In the genomic region with DNA sequence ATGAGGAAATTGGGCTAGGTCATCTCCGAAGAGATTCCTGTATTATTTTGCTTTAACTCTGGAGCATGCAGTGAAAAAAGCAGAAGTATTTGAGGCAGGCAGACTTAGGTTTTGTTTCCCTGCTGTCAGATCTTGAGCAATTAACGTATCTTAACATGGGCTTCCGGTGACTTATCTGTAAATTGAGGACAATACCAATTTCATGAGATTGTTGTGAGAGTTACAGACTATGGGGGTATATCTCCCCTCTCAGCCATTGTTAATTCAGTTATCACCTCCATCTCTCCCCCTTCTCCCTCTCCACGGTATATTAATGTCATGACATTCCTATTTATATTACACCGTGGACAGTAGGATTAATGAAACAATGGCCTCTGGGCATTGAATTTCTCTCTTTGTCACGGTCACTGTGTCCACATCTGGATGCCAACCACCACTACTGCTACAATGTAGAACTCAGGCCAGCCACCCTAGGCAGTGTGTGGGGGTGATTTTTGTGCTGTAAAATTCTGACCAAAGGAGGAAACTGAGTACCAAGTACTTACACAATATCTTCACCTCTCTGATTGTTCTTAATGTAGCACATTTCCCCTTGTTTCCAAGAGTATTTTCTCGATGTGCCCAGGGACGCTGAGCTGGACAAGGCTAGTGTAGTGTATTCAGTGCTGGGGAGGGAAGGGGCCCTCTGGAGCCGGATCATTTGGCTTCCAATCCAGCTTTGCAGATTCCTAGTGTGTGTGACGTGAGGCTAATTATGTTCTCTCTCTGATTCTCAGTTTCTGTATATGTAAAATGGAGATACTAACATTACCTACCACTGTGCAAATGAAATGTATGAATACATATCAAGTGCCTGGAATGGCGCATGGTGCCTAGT, we compare ENCODE assay signal across 18 cellular contexts.
DNase-seq lines count a peak whose midpoint lies in the region; ATAC-seq and TF ChIP-seq lines count a peak whose summit lies in the region.
"Had no signal": no experiment of that assay in that cellular context is flagged by ENCODE, and none has a peak within 500 bp of the region (broad histone marks: within the 10 kb centered on the region; RNA-seq: fewer than 3 reads in every experiment).

No MANE protein-coding gene starts in this region.

- no peak overlapping the region for H3K4me3 ChIP-seq in muscle layer of colon (ENCODE audit: low read depth in 1 of 2, low read length in 2 of 2)
- no peak overlapping the region for H3K4me3 ChIP-seq in MG63
- H3K4me3 ChIP-seq: cardiac muscle cell, PC-9, skin epidermis, thyroid gland had no signal

- no peaks in the 10 kb centered on the region for H3K9me3 Mint-ChIP-seq in WTC11
- H3K9me3 Mint-ChIP-seq: activated naive CD8-positive, alpha-beta T cell treated with anti-CD3 and anti-CD28 coated beads, Interleukin-2, amount 50 U/mL, for 24 hours; activated T-cell treated with anti-CD3 and anti-CD28 coated beads, Interleukin-2, amount 50 U/mL, for 4 hours had no signal

- CTCF ChIA-PET in WTC11 (lab: Charles Lee) = interaction anchor here (0.6 kb wide), 2 partner anchors 75 to 88 kb away, joined by 3 read pairs; no protein-coding TSS in a partner anchor

- POLR2A ChIA-PET in WTC11 (lab: Charles Lee) = interaction anchor here (1.0 kb wide), 1 partner anchor 23 kb away, joined by 5 read pairs; no protein-coding TSS in a partner anchor

- TF ChIP-seq CTCF in WTC11 (IDR thresholded peaks at IDR 0.05) = no peak

- H3K27ac ChIP-seq in muscle layer of colon (ENCODE audit: low read depth, low read length) = peak overlapping the region; percentile 32
- H3K27ac ChIP-seq: PC-9, thyroid gland had no signal

- no peaks in the 10 kb centered on the region for H3K36me3 Mint-ChIP-seq in WTC11

- peaks cover 27% of the 10 kb centered on the region for H3K4me1 ChIP-seq in muscle layer of colon (ENCODE audit: insufficient read depth, low read length)
- H3K4me1 ChIP-seq: thyroid gland had no signal

- DNase-seq in GF-D8 (lab: John Stamatoyannopoulos, UW) = peak; percentile 91
- DNase-seq in NOMO-1 treated with DMSO at 0.1 percent for 48 hours (lab: John Stamatoyannopoulos, UW; ENCODE audit: unreplicated experiment) = peak; percentile 95
- no peak for DNase-seq in WTC11 (ENCODE audit: low spot score)
- no peak for DNase-seq in MG63
- no peak for DNase-seq in SHP77 treated with DMSO at 0.1 percent for 48 hours (lab: John Stamatoyannopoulos, UW)
- DNase-seq: activated naive CD8-positive, alpha-beta T cell treated with anti-CD3 and anti-CD28 coated beads, Interleukin-2, amount 50 U/mL, for 24 hours; activated T-cell treated with anti-CD3 and anti-CD28 coated beads, Interleukin-2, amount 50 U/mL, for 4 hours; effector memory CD4-positive, alpha-beta T cell; mesenchymal stem cell; NCI-H345; occipital lobe; PC-9; thyroid gland had no signal

- H3K27me3 ChIP-seq in muscle layer of colon (ENCODE audit: control insufficient read depth in 1 of 2, insufficient read depth in 2 of 2, low read length in 2 of 2) = no peaks in the 10 kb centered on the region
- H3K27me3 ChIP-seq in MG63 = no peaks in the 10 kb centered on the region
- H3K27me3 ChIP-seq: cardiac muscle cell, thyroid gland had no signal

- H3K4me3 Mint-ChIP-seq in WTC11 = no peak overlapping the region
- H3K4me3 Mint-ChIP-seq: activated naive CD8-positive, alpha-beta T cell treated with anti-CD3 and anti-CD28 coated beads, Interleukin-2, amount 50 U/mL, for 24 hours; activated T-cell treated with anti-CD3 and anti-CD28 coated beads, Interleukin-2, amount 50 U/mL, for 4 hours had no signal

- no peaks in the 10 kb centered on the region for H3K27me3 Mint-ChIP-seq in WTC11 (ENCODE audit: low read depth)
- H3K27me3 Mint-ChIP-seq: activated naive CD8-positive, alpha-beta T cell treated with anti-CD3 and anti-CD28 coated beads, Interleukin-2, amount 50 U/mL, for 24 hours had no signal

- no peak overlapping the region for H3K9ac ChIP-seq in muscle layer of colon (ENCODE audit: low read length)

- H3K9me3 ChIP-seq in muscle layer of colon (ENCODE audit: low read length) (no peaks in the 10 kb centered on the region), MG63 (no peaks in the 10 kb centered on the region)
- H3K9me3 ChIP-seq: thyroid gland had no signal

- peaks cover 88% of the 10 kb centered on the region for H3K4me1 Mint-ChIP-seq in WTC11

- no peaks in the 10 kb centered on the region for H3K36me3 ChIP-seq in muscle layer of colon (ENCODE audit: insufficient read depth, low read length)
- H3K36me3 ChIP-seq in MG63 = no peaks in the 10 kb centered on the region
- H3K36me3 ChIP-seq: cardiac muscle cell, thyroid gland had no signal

- ATAC-seq in WTC11 (no peak), HG03280 (IDR thresholded peaks at IDR 0.05; ENCODE audit: unreplicated experiment) (no peak), HG03439 (IDR thresholded peaks at IDR 0.05; ENCODE audit: unreplicated experiment) (no peak)
- ATAC-seq: activated naive CD8-positive, alpha-beta T cell treated with anti-CD3 and anti-CD28 coated beads, Interleukin-2, amount 50 U/mL, for 24 hours; activated T-cell treated with anti-CD3 and anti-CD28 coated beads, Interleukin-2, amount 50 U/mL, for 4 hours had no signal

- peak overlapping the region; percentile 82 for H3K27ac Mint-ChIP-seq in WTC11
- H3K27ac Mint-ChIP-seq: activated naive CD8-positive, alpha-beta T cell treated with anti-CD3 and anti-CD28 coated beads, Interleukin-2, amount 50 U/mL, for 24 hours had no signal

TF ChIP-seq in WTC11, 78 proteins besides CTCF, POLR2A, EP300 and RAD21:
- TF ChIP-seq ZNF423 (CRISPR knock-in tag; IDR thresholded peaks at IDR 0.05) (no peak), E2F5 (CRISPR knock-in tag; IDR thresholded peaks at IDR 0.05) (no peak), NFYB (CRISPR knock-in tag; conservative IDR thresholded peaks at IDR 0.05; ENCODE audit: low read depth) (no peak), ZSCAN18 (CRISPR knock-in tag; IDR thresholded peaks at IDR 0.05) (no peak), SP1 (CRISPR knock-in tag; conservative IDR thresholded peaks at IDR 0.05) (no peak), ELF4 (CRISPR knock-in tag; IDR thresholded peaks at IDR 0.05; ENCODE audit: low read depth) (no peak)
- TF ChIP-seq, protein P1, sequence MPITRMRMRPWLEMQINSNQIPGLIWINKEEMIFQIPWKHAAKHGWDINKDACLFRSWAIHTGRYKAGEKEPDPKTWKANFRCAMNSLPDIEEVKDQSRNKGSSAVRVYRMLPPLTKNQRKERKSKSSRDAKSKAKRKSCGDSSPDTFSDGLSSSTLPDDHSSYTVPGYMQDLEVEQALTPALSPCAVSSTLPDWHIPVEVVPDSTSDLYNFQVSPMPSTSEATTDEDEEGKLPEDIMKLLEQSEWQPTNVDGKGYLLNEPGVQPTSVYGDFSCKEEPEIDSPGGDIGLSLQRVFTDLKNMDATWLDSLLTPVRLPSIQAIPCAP (CRISPR knock-in tag; IDR thresholded peaks at IDR 0.05) = no peak
- TF ChIP-seq, protein P2, sequence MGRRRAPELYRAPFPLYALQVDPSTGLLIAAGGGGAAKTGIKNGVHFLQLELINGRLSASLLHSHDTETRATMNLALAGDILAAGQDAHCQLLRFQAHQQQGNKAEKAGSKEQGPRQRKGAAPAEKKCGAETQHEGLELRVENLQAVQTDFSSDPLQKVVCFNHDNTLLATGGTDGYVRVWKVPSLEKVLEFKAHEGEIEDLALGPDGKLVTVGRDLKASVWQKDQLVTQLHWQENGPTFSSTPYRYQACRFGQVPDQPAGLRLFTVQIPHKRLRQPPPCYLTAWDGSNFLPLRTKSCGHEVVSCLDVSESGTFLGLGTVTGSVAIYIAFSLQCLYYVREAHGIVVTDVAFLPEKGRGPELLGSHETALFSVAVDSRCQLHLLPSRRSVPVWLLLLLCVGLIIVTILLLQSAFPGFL (CRISPR knock-in tag; IDR thresholded peaks at IDR 0.05; ENCODE audit: borderline replicate concordance) = no peak

Comparison
In these comparisons a context has a peak if more than half of its experiments do, and no peak if none do; other contexts are left out.
1. DNase-seq: peak in GF-D8 (single experiment) and NOMO-1 treated with DMSO at 0.1 percent for 48 hours (single experiment); none in WTC11 (single experiment), MG63 (single experiment) and SHP77 treated with DMSO at 0.1 percent for 48 hours (single experiment).